32 cellular contexts compared by ENCODE assay signal in genomic region chr6:136984578-136984977, GRCh38.
"Had no signal": no experiment of that assay in that cellular context is flagged by ENCODE, and none has a peak within 500 bp of the region (broad histone marks: within the 10 kb centered on the region; RNA-seq: fewer than 3 reads in every experiment).

No MANE protein-coding gene starts in this region.

- H3K4me1 ChIP-seq: ascending aorta had no signal

- H3K36me3 ChIP-seq: ascending aorta, cardiac muscle cell, WERI-Rb-1 had no signal

- DNase-seq: activated CD4-positive, alpha-beta memory T cell treated with anti-CD3 and anti-CD28 coated beads, Interleukin-2, amount 10 ng/mL, durations not matched to agents 7 days and 5 days; activated CD4-positive, alpha-beta T cell treated with anti-CD3 and anti-CD28 coated beads for 1 hour; activated CD4-positive, alpha-beta T cell treated with anti-CD3 and anti-CD28 coated beads for 36 hours; activated CD4-positive, alpha-beta T cell treated with anti-CD3 and anti-CD28 coated beads for 48 hours; activated CD4-positive, alpha-beta T cell treated with anti-CD3 and anti-CD28 coated beads, Interleukin-2, amount 10 ng/mL, durations not matched to agents 7 days and 5 days; activated CD4-positive, alpha-beta T cell treated with anti-CD3 and anti-CD28 coated beads, Interleukin-2, amount 50 U/mL, for 48 hours; activated CD4-positive, CD25-positive, alpha-beta regulatory T cell; activated CD8-positive, alpha-beta memory T cell treated with anti-CD3 and anti-CD28 coated beads for 24 hours; activated CD8-positive, alpha-beta memory T cell treated with anti-CD3 and anti-CD28 coated beads, Interleukin-2, amount 10 ng/mL, durations not matched to agents 7 days and 5 days; activated CD8-positive, alpha-beta memory T cell treated with anti-CD3 and anti-CD28 coated beads, Interleukin-2, amount 50 U/mL, for 48 hours; activated CD8-positive, alpha-beta T cell treated with anti-CD3 and anti-CD28 coated beads, Interleukin-2, amount 10 ng/mL, durations not matched to agents 7 days and 5 days; activated effector memory CD4-positive, alpha-beta T cell treated with Interleukin-2 at 50 U/mL for 16 hours; activated gamma-delta T cell; activated naive CD4-positive, alpha-beta T cell treated with anti-CD3 and anti-CD28 coated beads, Interleukin-2, amount 10 ng/mL, durations not matched to agents 7 days and 5 days; activated naive CD4-positive, alpha-beta T cell treated with Interleukin-2 at 50 U/mL for 16 hours; activated naive CD8-positive, alpha-beta T cell treated with anti-CD3 and anti-CD28 coated beads, Interleukin-2, amount 10 ng/mL, durations not matched to agents 7 days and 5 days; activated naive CD8-positive, alpha-beta T cell treated with anti-CD3 and anti-CD28 coated beads, Interleukin-2, amount 50 U/mL, for 24 hours; activated T-cell treated with anti-CD3 and anti-CD28 coated beads, Interleukin-2, amount 50 U/mL, for 24 hours; activated T-cell treated with anti-CD3 and anti-CD28 coated beads, Interleukin-2, amount 50 U/mL, for 48 hours; amygdala; anterior cingulate cortex; caudate nucleus; cerebellar nuclear complex; T-helper 2 cell; T-helper 9 cell; WERI-Rb-1 had no signal

- ATAC-seq: activated CD4-positive, alpha-beta T cell treated with anti-CD3 and anti-CD28 coated beads for 36 hours; activated CD4-positive, CD25-positive, alpha-beta regulatory T cell treated with anti-CD3 and anti-CD28 coated beads, Interleukin-2, amount 50 U/mL, for 24 hours; activated CD8-positive, alpha-beta memory T cell treated with anti-CD3 and anti-CD28 coated beads, Interleukin-2, amount 10 ng/mL, durations not matched to agents 7 days and 5 days; activated CD8-positive, alpha-beta T cell treated with anti-CD3 and anti-CD28 coated beads, Interleukin-2, amount 10 ng/mL, durations not matched to agents 7 days and 5 days; activated naive CD8-positive, alpha-beta T cell treated with anti-CD3 and anti-CD28 coated beads, Interleukin-2, amount 50 U/mL, for 24 hours; WTC11 had no signal

- H3K27me3 ChIP-seq: ascending aorta, cardiac muscle cell had no signal

- H3K9me3 ChIP-seq: ascending aorta had no signal

- H3K4me3 ChIP-seq: ascending aorta, cardiac muscle cell had no signal

- FAIRE-seq: bronchial epithelial cell, TTC549 had no signal

- H3K27ac ChIP-seq: ascending aorta, cardiac muscle cell, WERI-Rb-1 had no signal
